In the genomic region with DNA sequence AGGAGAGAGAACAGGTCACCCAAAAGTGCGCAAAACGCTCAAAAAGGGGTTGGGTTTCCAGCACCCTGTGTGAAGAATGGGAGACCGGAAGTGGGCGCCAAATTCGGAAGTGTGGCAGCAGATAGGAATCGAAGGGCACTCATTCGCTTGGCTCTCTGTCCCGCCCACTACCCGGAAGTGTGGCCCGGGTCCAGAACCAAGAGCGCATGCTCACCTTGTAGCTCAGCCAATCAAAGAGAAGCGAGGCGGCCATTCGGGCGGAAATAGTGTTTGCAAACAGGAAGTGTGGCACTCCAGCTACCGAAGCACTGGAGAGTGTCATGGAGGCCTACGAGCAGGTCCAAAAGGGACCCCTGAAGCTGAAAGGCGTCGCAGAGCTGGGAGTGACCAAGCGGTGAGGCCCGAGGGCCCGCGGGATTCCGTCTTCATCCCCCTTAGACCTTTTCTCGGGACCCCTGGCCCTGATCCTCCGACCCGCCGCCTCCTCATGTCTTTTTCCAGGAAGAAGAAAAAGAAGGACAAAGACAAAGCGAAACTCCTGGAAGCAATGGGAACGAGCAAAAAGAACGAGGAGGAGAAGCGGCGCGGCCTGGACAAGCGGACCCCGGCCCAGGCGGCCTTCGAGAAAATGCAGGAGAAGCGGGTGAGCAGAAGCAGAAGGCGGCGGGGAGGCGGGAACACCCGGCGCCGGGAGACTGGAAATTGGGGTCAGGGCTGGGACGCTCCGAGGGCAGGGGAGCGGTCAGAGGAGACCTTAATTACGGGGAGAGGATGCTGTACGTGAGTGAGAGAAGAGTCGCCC, we compare ENCODE assay signal across 8 cellular contexts. TPM values are rescaled to one million over a fixed set of nuclear protein-coding genes. Genes with fewer than 3 reads are reported as not detected.
DNase-seq lines count a peak whose midpoint lies in the region; TF ChIP-seq lines count a peak whose summit lies in the region.

Gene FAM32A (plus strand): TSS at position 288 of the 802 bp plus-strand sequence. CDS start 33 bp downstream, at position 321.

- H3K4me1 ChIP-seq in effector memory CD4-positive, alpha-beta T cell (ENCODE audit: control insufficient read depth, insufficient read depth, low read length, poor library complexity, severe bottlenecking), result peaks cover 13% of the 10 kb centered on the region

- H3K4me3 ChIP-seq in effector memory CD4-positive, alpha-beta T cell (ENCODE audit: insufficient read depth, low read depth, low read length, poor library complexity, severe bottlenecking), result peak within 1 kb of the TSS; percentile 76

- H3K9me3 ChIP-seq in effector memory CD4-positive, alpha-beta T cell (ENCODE audit: control insufficient read depth, low read length), result no peaks in the 10 kb centered on the region

- CTCF ChIA-PET in activated CD8-positive, alpha-beta memory T cell treated with anti-CD3 and anti-CD28 coated beads for 36 hours (lab: Charles Lee), result interaction anchor here (0.6 to 3.4 kb wide), 22 partner anchors 9 to 341 kb away, joined by 3 to 20 read pairs (median 4); partner anchors contain the start of genes AP1M1 and HSH2D

- POLR2A ChIA-PET in activated CD8-positive, alpha-beta memory T cell treated with anti-CD3 and anti-CD28 coated beads for 36 hours (lab: Charles Lee), result interaction anchor here (0.6 to 1.5 kb wide), 5 partner anchors 12 to 402 kb away, joined by 3 to 6 read pairs (median 3); partner anchors contain the start of gene AP1M1

- DNase-seq in COLO668 (lab: John Stamatoyannopoulos, UW; ENCODE audit: unreplicated experiment) (peak; percentile 97), GM20000 (ENCODE audit: low spot score) (peak; percentile 96), HT-29 (ENCODE audit: low spot score) (peak; percentile 95), NOMO-1 (lab: John Stamatoyannopoulos, UW; ENCODE audit: unreplicated experiment in 2 of 2) (peak; percentile 97 to 99), lung microvascular endothelial cell (ENCODE audit: low read depth in 2 of 2) (peak; percentile 99)
- DNase-seq in effector memory CD4-positive, alpha-beta T cell, result peak; percentile 98 to 99 (median 99)
- DNase-seq in stimulated activated CD4-positive, alpha-beta T cell treated with anti-CD3 and anti-CD28 coated beads, TNF-alpha, amount 100 ng/mL, for 48 hours (ENCODE audit: low read depth in 3 of 3), result peak; percentile 96 to 99 (median 98)

- no peaks in the 10 kb centered on the region for H3K27me3 ChIP-seq in effector memory CD4-positive, alpha-beta T cell (replicated peaks; ENCODE audit: control insufficient read depth, insufficient read depth, low read length, poor library complexity, severe bottlenecking)

- TF ChIP-seq CTCF in GM20000 (IDR thresholded peaks at IDR 0.05; ENCODE audit: extremely low read depth, missing control alignments), result peak; percentile 24

- H3K36me3 ChIP-seq in effector memory CD4-positive, alpha-beta T cell (ENCODE audit: control insufficient read depth, insufficient read depth, low read length), result peaks cover 23% of the 10 kb centered on the region

- peak within 1 kb of the TSS; percentile 75 for H3K27ac ChIP-seq in effector memory CD4-positive, alpha-beta T cell (ENCODE audit: insufficient read depth, low read length, poor library complexity, severe bottlenecking)

RNA-seq across cellular contexts. Expression of gene FAM32A, which starts in this region (rescaled TPM):
- total RNA-seq in HT-29 (2014; rRNA removed; shearing (Covaris generic)), result 56.2 and 59.9 TPM in 2 replicates
- total RNA-seq in activated CD8-positive, alpha-beta memory T cell treated with anti-CD3 and anti-CD28 coated beads for 36 hours, result 10 to 100 TPM; 62.8 to 63.3 TPM
- total RNA-seq in lung microvascular endothelial cell, result 100 and 119 TPM in 2 replicates

Comparison
In these comparisons a context has a peak if more than half of its experiments do, and no peak if none do; other contexts are left out.
1. Peak in every context shown above with its lines: DNase-seq, H3K4me3 ChIP-seq and H3K27ac ChIP-seq.